Comparison of ENCODE assay signal across 1 cellular context in the genomic region with DNA sequence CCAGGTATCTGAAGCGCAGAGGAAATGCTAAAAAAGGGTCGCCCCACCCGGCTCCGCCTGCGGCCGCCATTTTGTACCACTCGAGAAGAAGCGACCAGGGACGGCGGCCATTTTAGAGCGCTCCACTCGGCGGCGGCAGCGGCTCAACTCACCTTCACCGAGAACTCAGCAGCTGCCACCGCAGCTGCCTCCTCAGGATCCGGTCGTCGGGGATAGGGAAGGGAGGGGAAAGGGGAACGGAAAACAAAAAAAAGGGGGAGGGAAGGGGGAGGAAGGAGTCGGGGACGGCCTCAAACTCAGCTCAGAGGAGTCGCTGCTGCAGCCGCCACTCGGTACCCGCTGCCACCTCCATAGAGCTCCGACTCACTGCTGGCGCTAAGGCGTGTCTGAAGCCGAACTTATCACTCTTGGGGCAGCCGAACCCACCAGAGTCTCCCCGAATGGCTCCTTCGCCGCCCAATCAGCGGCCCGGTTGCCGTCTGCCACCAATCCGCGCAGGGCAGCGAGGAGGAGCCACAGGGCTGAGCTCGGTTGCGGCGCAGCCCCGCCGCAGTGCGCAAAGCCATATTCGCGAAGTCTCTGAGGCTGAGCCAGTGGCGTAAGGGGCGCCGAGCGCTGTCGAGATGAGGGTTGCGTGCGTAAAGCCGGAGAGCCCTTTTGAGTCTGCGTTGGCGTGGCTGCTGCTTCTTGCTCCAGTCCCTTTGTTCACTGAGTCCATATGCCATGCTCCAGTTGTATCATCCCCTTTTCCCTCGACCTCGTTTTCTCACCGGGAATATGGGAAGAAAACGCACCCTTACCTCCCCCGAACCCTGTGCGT.
TF ChIP-seq lines count a peak whose summit lies in the region.

TSS of gene EIF4G2 (minus strand) at position 374 of the 820 bp plus-strand sequence.

TF ChIP-seq in GM12878, 131 proteins besides CTCF, POLR2A, EP300 and RAD21 (continued from another document and continues in another):
- TF ChIP-seq ELK1 (IDR thresholded peaks at IDR 0.05; ENCODE audit: low read depth, low read length): peak; percentile 71
- TF ChIP-seq BRCA1 (IDR thresholded peaks at IDR 0.05; ENCODE audit: low read depth, low read length): no peak
- TF ChIP-seq WRNIP1 (IDR thresholded peaks at IDR 0.05; ENCODE audit: borderline replicate concordance, low read depth, low read length): no peak
- peak; percentile 61; the same call in 1 of the 2 replicates for TF ChIP-seq RB1 (IDR thresholded peaks at IDR 0.05; ENCODE audit: borderline replicate concordance)
- 0 out of 2 replicates have a peak, but pooled peaks have one; percentile 26 for TF ChIP-seq DPF2 (IDR thresholded peaks at IDR 0.05)
- peak; percentile 39 for TF ChIP-seq NRF1 (conservative IDR thresholded peaks at IDR 0.05; ENCODE audit: low read depth, low read length)
- peak; percentile 92 for TF ChIP-seq ZNF217 (IDR thresholded peaks at IDR 0.05)
- no peak; the same call in 1 of the 2 replicates for TF ChIP-seq ZNF207 (IDR thresholded peaks at IDR 0.05; ENCODE audit: borderline replicate concordance)
- TF ChIP-seq RFX5 (IDR thresholded peaks at IDR 0.05; ENCODE audit: low read depth, low read length): peak; percentile 83; the same call in 1 of the 2 replicates
- peak; percentile 67; the same call in 1 of the 2 replicates for TF ChIP-seq LARP7 (IDR thresholded peaks at IDR 0.05)
- peak; percentile 99 for TF ChIP-seq RELB (IDR thresholded peaks at IDR 0.05; ENCODE audit: low read depth)
- peak; percentile 86 to 97 for TF ChIP-seq SRF (IDR thresholded peaks at IDR 0.05; ENCODE audit: low read depth in 2 of 2, low read length in 2 of 2)
- no peak for TF ChIP-seq HDAC2 (IDR thresholded peaks at IDR 0.05)
- peak; percentile 74 for TF ChIP-seq MXI1 (IDR thresholded peaks at IDR 0.05; ENCODE audit: low read depth, low read length)
- TF ChIP-seq PKNOX1 (IDR thresholded peaks at IDR 0.05): peak; percentile 95
- TF ChIP-seq FOS (IDR thresholded peaks at IDR 0.05; ENCODE audit: borderline replicate concordance, extremely low read depth, insufficient read length): peak; percentile 15
- TF ChIP-seq SREBF2 (IDR thresholded peaks at IDR 0.05; ENCODE audit: low read length): no peak
- peak; percentile 33; the same call in 1 of the 2 replicates for TF ChIP-seq MTA2 (IDR thresholded peaks at IDR 0.05; ENCODE audit: low read depth)
- no peak for TF ChIP-seq MEF2B (IDR thresholded peaks at IDR 0.05; ENCODE audit: partially characterized antibody, poor library complexity, severe bottlenecking)
- peak; percentile 25; the same call in 1 of the 2 replicates for TF ChIP-seq MTA3 (IDR thresholded peaks at IDR 0.05; ENCODE audit: borderline replicate concordance, low read length)
- TF ChIP-seq RUNX3 (IDR thresholded peaks at IDR 0.05; ENCODE audit: low read length): peak; percentile 33
- TF ChIP-seq, protein P1, sequence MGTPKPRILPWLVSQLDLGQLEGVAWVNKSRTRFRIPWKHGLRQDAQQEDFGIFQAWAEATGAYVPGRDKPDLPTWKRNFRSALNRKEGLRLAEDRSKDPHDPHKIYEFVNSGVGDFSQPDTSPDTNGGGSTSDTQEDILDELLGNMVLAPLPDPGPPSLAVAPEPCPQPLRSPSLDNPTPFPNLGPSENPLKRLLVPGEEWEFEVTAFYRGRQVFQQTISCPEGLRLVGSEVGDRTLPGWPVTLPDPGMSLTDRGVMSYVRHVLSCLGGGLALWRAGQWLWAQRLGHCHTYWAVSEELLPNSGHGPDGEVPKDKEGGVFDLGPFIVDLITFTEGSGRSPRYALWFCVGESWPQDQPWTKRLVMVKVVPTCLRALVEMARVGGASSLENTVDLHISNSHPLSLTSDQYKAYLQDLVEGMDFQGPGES (IDR thresholded peaks at IDR 0.05): peak; percentile 62
- no peak; the same call in 1 of the 2 replicates for TF ChIP-seq FOXM1 (IDR thresholded peaks at IDR 0.05; ENCODE audit: low read depth, low read length)
- no peak; the same call in none of the 2 replicates for TF ChIP-seq CREB1 (IDR thresholded peaks at IDR 0.05; ENCODE audit: low read depth)
- TF ChIP-seq PBX3 (IDR thresholded peaks at IDR 0.05; ENCODE audit: insufficient replicate concordance, low read depth, low read length): peak; percentile 87
- peak; percentile 35; the same call in 1 of the 2 replicates for TF ChIP-seq ZBTB11 (CRISPR knock-in tag; IDR thresholded peaks at IDR 0.05)
- TF ChIP-seq, protein P2, sequence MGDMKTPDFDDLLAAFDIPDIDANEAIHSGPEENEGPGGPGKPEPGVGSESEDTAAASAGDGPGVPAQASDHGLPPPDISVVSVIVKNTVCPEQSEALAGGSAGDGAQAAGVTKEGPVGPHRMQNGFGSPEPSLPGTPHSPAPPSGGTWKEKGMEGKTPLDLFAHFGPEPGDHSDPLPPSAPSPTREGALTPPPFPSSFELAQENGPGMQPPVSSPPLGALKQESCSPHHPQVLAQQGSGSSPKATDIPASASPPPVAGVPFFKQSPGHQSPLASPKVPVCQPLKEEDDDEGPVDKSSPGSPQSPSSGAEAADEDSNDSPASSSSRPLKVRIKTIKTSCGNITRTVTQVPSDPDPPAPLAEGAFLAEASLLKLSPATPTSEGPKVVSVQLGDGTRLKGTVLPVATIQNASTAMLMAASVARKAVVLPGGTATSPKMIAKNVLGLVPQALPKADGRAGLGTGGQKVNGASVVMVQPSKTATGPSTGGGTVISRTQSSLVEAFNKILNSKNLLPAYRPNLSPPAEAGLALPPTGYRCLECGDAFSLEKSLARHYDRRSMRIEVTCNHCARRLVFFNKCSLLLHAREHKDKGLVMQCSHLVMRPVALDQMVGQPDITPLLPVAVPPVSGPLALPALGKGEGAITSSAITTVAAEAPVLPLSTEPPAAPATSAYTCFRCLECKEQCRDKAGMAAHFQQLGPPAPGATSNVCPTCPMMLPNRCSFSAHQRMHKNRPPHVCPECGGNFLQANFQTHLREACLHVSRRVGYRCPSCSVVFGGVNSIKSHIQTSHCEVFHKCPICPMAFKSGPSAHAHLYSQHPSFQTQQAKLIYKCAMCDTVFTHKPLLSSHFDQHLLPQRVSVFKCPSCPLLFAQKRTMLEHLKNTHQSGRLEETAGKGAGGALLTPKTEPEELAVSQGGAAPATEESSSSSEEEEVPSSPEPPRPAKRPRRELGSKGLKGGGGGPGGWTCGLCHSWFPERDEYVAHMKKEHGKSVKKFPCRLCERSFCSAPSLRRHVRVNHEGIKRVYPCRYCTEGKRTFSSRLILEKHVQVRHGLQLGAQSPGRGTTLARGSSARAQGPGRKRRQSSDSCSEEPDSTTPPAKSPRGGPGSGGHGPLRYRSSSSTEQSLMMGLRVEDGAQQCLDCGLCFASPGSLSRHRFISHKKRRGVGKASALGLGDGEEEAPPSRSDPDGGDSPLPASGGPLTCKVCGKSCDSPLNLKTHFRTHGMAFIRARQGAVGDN (IDR thresholded peaks at IDR 0.05): peak; percentile 75; the same call in 1 of the 2 replicates
- 0 out of 2 replicates have a peak, but pooled peaks have one; percentile 72 for TF ChIP-seq CHD2 (IDR thresholded peaks at IDR 0.05; ENCODE audit: borderline replicate concordance, low read depth, low read length)
- no peak for TF ChIP-seq NFXL1 (IDR thresholded peaks at IDR 0.05; ENCODE audit: borderline replicate concordance)
- TF ChIP-seq GABPA (IDR thresholded peaks at IDR 0.05; ENCODE audit: low read depth): no peak
- TF ChIP-seq IRF5 (IDR thresholded peaks at IDR 0.05; ENCODE audit: borderline replicate concordance): 0 out of 2 replicates have a peak, but pooled peaks have one; percentile 33
- no peak; the same call in 1 of the 2 replicates for TF ChIP-seq TBL1XR1 (IDR thresholded peaks at IDR 0.05; ENCODE audit: low read depth, low read length)
- peak; percentile 82 for TF ChIP-seq NR2C1 (IDR thresholded peaks at IDR 0.05)
- TF ChIP-seq PAX8 (IDR thresholded peaks at IDR 0.05): 0 out of 2 replicates have a peak, but pooled peaks have one; percentile 35
